22 cellular contexts compared by ENCODE assay signal in genomic region chr2:217438136-217438535, GRCh38.
DNase-seq lines count a peak whose midpoint lies in the region; ATAC-seq and TF ChIP-seq lines count a peak whose summit lies in the region.
"Had no signal": no experiment of that assay in that cellular context is flagged by ENCODE, and none has a peak within 500 bp of the region (broad histone marks: within the 10 kb centered on the region; RNA-seq: fewer than 3 reads in every experiment).

No MANE protein-coding gene starts in this region.

- no peak for TF ChIP-seq POLR2A in gastroesophageal sphincter (IDR thresholded peaks at IDR 0.05)
- TF ChIP-seq POLR2A in vagina (IDR thresholded peaks at IDR 0.05), result no peak

- intact Hi-C loops in left ventricle myocardium inferior (cut with micrococcal nuclease) (no loop called here), Right ventricle myocardium inferior (cut with DNase I) (loop anchor here (10.0 kb wide), 1 partner anchor 743 kb away; the partner anchor contains the start of gene IGFBP5), vagina (cut with DNase I) (no loop called here)

- H3K9ac ChIP-seq in stomach smooth muscle (ENCODE audit: low read length in 2 of 2), result no peak overlapping the region

- H3K36me3 ChIP-seq in left ventricle myocardium inferior (no peaks in the 10 kb centered on the region), gastroesophageal sphincter (no peaks in the 10 kb centered on the region), stomach smooth muscle (ENCODE audit: control insufficient read depth in 2 of 2, insufficient read depth in 2 of 2, low read length in 2 of 2) (no peaks in the 10 kb centered on the region), vagina (no peaks in the 10 kb centered on the region)
- H3K36me3 ChIP-seq: MG63 had no signal

- H3K4me1 ChIP-seq in left ventricle myocardium inferior, result peaks cover 51% of the 10 kb centered on the region
- H3K4me1 ChIP-seq in gastroesophageal sphincter, result peaks cover 23 to 70% (median 30%) of the 10 kb centered on the region in 3 donors
- peaks cover 54% of the 10 kb centered on the region for H3K4me1 ChIP-seq in stomach smooth muscle (ENCODE audit: control insufficient read depth, insufficient read depth, low read length)
- peaks cover 39% of the 10 kb centered on the region for H3K4me1 ChIP-seq in vagina

- H3K27me3 ChIP-seq in left ventricle myocardium inferior (ENCODE audit: low read depth), result no peaks in the 10 kb centered on the region
- H3K27me3 ChIP-seq in gastroesophageal sphincter, result no peaks in the 10 kb centered on the region
- H3K27me3 ChIP-seq in stomach smooth muscle (ENCODE audit: control insufficient read depth in 1 of 2, insufficient read depth in 2 of 2, low read length in 2 of 2), result no peaks in the 10 kb centered on the region
- H3K27me3 ChIP-seq in vagina, result no peaks in the 10 kb centered on the region
- H3K27me3 ChIP-seq: hepatocyte, MG63 had no signal

- ATAC-seq in Right ventricle myocardium inferior (no peak), gastroesophageal sphincter (no peak)
- ATAC-seq: activated naive CD8-positive, alpha-beta T cell treated with anti-CD3 and anti-CD28 coated beads, Interleukin-2, amount 50 U/mL, for 24 hours; K562; naive thymus-derived CD4-positive, alpha-beta T cell; stimulated activated naive CD8-positive, alpha-beta T cell treated with anti-CD3 and anti-CD28 coated beads, Interleukin-15, amount 100 ng/mL, for 72 hours had no signal

- 79 to 100% methylated on average over 3 to 5 of the region's 5 CpGs for WGBS in gastroesophageal sphincter (ENCODE audit: low coverage in 1 of 2), 2 donors

- H3K4me3 ChIP-seq in left ventricle myocardium inferior (no peak overlapping the region), gastroesophageal sphincter (no peak overlapping the region), stomach smooth muscle (ENCODE audit: low read length in 2 of 2) (no peak overlapping the region), vagina (no peak overlapping the region)
- H3K4me3 ChIP-seq: hepatocyte, K562, MG63 had no signal

- TF ChIP-seq EP300 in gastroesophageal sphincter (IDR thresholded peaks at IDR 0.05), result no peak

- H3K27ac ChIP-seq in left ventricle myocardium inferior (replicated peaks) (peak overlapping the region; percentile 70), gastroesophageal sphincter (peak overlapping the region; percentile 22 to 81 (median 67)), stomach smooth muscle (ENCODE audit: low read length) (peak overlapping the region; percentile 31), vagina (peak overlapping the region; percentile 75), substantia nigra (ENCODE audit: low read depth, low read length, poor library complexity, severe bottlenecking) (no peak overlapping the region)
- H3K27ac ChIP-seq: hepatocyte had no signal

- DNase-seq in left ventricle myocardium inferior, result no peak
- no peak for DNase-seq in Right ventricle myocardium inferior (ENCODE audit: missing footprints)
- no peak for DNase-seq in vagina (ENCODE audit: extremely low spot score in 2 of 2)
- no peak for DNase-seq in NCI-H128 (lab: John Stamatoyannopoulos, UW; ENCODE audit: unreplicated experiment)
- no peak for DNase-seq in substantia nigra (lab: John Stamatoyannopoulos, UW)
- DNase-seq in UCSD-AML1 (lab: John Stamatoyannopoulos, UW; ENCODE audit: unreplicated experiment), result no peak
- DNase-seq: activated CD8-positive, alpha-beta memory T cell treated with anti-CD3 and anti-CD28 coated beads for 24 hours; activated gamma-delta T cell treated with Interleukin-2 at 50 U/mL for 16 hours; activated naive CD8-positive, alpha-beta T cell treated with anti-CD3 and anti-CD28 coated beads, Interleukin-2, amount 50 U/mL, for 24 hours; HCEC 1CT; MG63; naive thymus-derived CD4-positive, alpha-beta T cell; NCI-H146; occipital lobe; RPMI8226; small intestine; stimulated activated CD8-positive, alpha-beta memory T cell treated with anti-CD3 and anti-CD28 coated beads, Interleukin-4, amount 100 ng/mL, for 48 hours; stimulated activated naive CD8-positive, alpha-beta T cell treated with anti-CD3 and anti-CD28 coated beads, Interleukin-15, amount 100 ng/mL, for 72 hours had no signal

- no peak for TF ChIP-seq CTCF in left ventricle myocardium inferior (IDR thresholded peaks at IDR 0.05; ENCODE audit: borderline replicate concordance)
- no peak for TF ChIP-seq CTCF in gastroesophageal sphincter (IDR thresholded peaks at IDR 0.05)
- no peak for TF ChIP-seq CTCF in vagina (IDR thresholded peaks at IDR 0.05)

- H3K9me3 ChIP-seq in left ventricle myocardium inferior (replicated peaks) (no peaks in the 10 kb centered on the region), gastroesophageal sphincter (no peaks in the 10 kb centered on the region), stomach smooth muscle (ENCODE audit: control insufficient read depth in 2 of 2, low read length in 2 of 2) (no peaks in the 10 kb centered on the region), vagina (no peaks in the 10 kb centered on the region)
- H3K9me3 ChIP-seq: MG63 had no signal
